ENCODE assay signal across 5 cellular contexts in genomic region chr1:148219222-148219621, GRCh38.
A peak's percentile ranks its signal among the peaks of the same experiment; 100 is the strongest.
DNase-seq lines count a peak whose midpoint lies in the region; ATAC-seq, FAIRE-seq and TF ChIP-seq lines count a peak whose summit lies in the region.
"Not testable (repeated sequence)": the region's sequence is repeated elsewhere in the genome, so short reads cannot be mapped to it uniquely, and the experiment has no call there.

No MANE protein-coding gene starts in this region.

- not testable (repeated sequence) for H4K8ac ChIP-seq in IMR-90 (ENCODE audit: low read depth in 2 of 2, low read length in 2 of 2)

- H3K9me1 ChIP-seq in IMR-90 (ENCODE audit: insufficient read depth, low read length), result not testable (repeated sequence)

- not testable (repeated sequence) for H2AK5ac ChIP-seq in IMR-90 (ENCODE audit: low read depth, low read length)

- POLR2A ChIA-PET in IMR-90 (lab: Charles Lee; ENCODE audit: unreplicated experiment); GM12878 (lab: Charles Lee): not testable (repeated sequence)

- not testable (repeated sequence) for H3K4me2 ChIP-seq in IMR-90 (ENCODE audit: low read depth, low read length); GM12878 (ENCODE audit: control insufficient read depth, insufficient read depth)

- not testable (repeated sequence) for H2BK120ac ChIP-seq in IMR-90 (ENCODE audit: low read depth, low read length)

- H3K79me1 ChIP-seq in IMR-90 (ENCODE audit: low read depth in 1 of 2, low read length in 2 of 2), result not testable (repeated sequence)

- ATAC-seq in IMR-90 (ENCODE audit: low read depth), result peak; percentile 74
- ATAC-seq in SK-N-SH treated with all-trans-retinoic acid at 6 μM for 48 hours, result 0 out of 3 replicates have a peak, but pooled peaks have one; percentile 19
- ATAC-seq in GM12878, result peak; percentile 61
- ATAC-seq in heart right ventricle, result peak in 6 of 8 donors; percentile 13 to 63 (median 32)
- ATAC-seq in right cardiac atrium, result peak; percentile 69 to 73

- not testable (repeated sequence) for H3K27ac ChIP-seq in IMR-90 (ENCODE audit: insufficient read depth, low read length); GM12878 (ENCODE audit: control insufficient read depth, insufficient read depth); heart right ventricle; right cardiac atrium (ENCODE audit: low read length)

- H3K4me3 ChIP-seq in IMR-90 (ENCODE audit: insufficient read depth, low read depth, low read length); GM12878; heart right ventricle; right cardiac atrium (ENCODE audit: low read length): not testable (repeated sequence)

- H3K9ac ChIP-seq in IMR-90 (ENCODE audit: low read depth, low read length); GM12878 (ENCODE audit: control insufficient read depth, insufficient read depth, low read length): not testable (repeated sequence)

- SMC1A ChIA-PET in GM12878 (lab: Charles Lee; ENCODE audit: uncharacterized antibody, unreplicated experiment), result not testable (repeated sequence)

- H3K27me3 ChIP-seq in IMR-90 (ENCODE audit: control insufficient read depth, insufficient read depth, low read length); GM12878 (replicated peaks in 1 of 2; ENCODE audit: control insufficient read depth in 2 of 2, insufficient read depth in 2 of 2, low read length in 1 of 2); heart right ventricle; right cardiac atrium (ENCODE audit: control insufficient read depth, insufficient read depth): not testable (repeated sequence)

- H3K23ac ChIP-seq in IMR-90 (ENCODE audit: low read depth, low read length), result not testable (repeated sequence)

- in situ Hi-C loops in IMR-90 (cut with MboI; ENCODE audit: low sequenced_read_pairs); GM12878 (cut with MboI): not testable (repeated sequence)

- not testable (repeated sequence) for H3K18ac ChIP-seq in IMR-90 (ENCODE audit: low read depth, low read length)

- not testable (repeated sequence) for FAIRE-seq in GM12878 (lab: Jason Lieb, UNC)

- WGBS in IMR-90 (ENCODE audit: extremely low coverage in 2 of 2, insufficient read length in 1 of 2), 2 experiments, result no CpG with 5 or more reads among the region's 4 CpGs
- no CpG with 5 or more reads among the region's 4 CpGs for WGBS in GM12878 (ENCODE audit: insufficient coverage, insufficient replicate concordance, low lambda C conversion rate, missing lambda C conversion rate)
- WGBS in heart right ventricle, 2 donors, result no CpG with 5 or more reads among the region's 4 CpGs
- WGBS in right cardiac atrium, result no CpG with 5 or more reads among the region's 4 CpGs

- not testable (repeated sequence) for H4K91ac ChIP-seq in IMR-90 (ENCODE audit: insufficient read depth, low read depth, low read length)

- not testable (repeated sequence) for H4K5ac ChIP-seq in IMR-90 (ENCODE audit: low read depth, low read length)

- not testable (repeated sequence) for DNase-seq in IMR-90; GM12878 (ENCODE audit: low read depth, low spot score); heart right ventricle; right cardiac atrium

- H3K9me3 ChIP-seq in IMR-90 (ENCODE audit: control insufficient read depth, insufficient read depth, low read length); GM12878 (replicated peaks; ENCODE audit: control insufficient read depth, insufficient read depth, low read length); heart right ventricle; right cardiac atrium (ENCODE audit: control insufficient read depth, low read length): not testable (repeated sequence)

- not testable (repeated sequence) for H3K14ac ChIP-seq in IMR-90 (replicated peaks; ENCODE audit: low read depth, low read length)

- TF ChIP-seq RAD21 in IMR-90 (IDR thresholded peaks at IDR 0.05; ENCODE audit: low read length); GM12878 (IDR thresholded peaks at IDR 0.05; ENCODE audit: insufficient read depth, low read depth, low read length): not testable (repeated sequence)

- H3K4ac ChIP-seq in IMR-90 (ENCODE audit: low read depth, low read length), result not testable (repeated sequence)

- H2BK5ac ChIP-seq in IMR-90 (ENCODE audit: low read depth, low read length, poor library complexity, severe bottlenecking), result not testable (repeated sequence)

- H3K79me2 ChIP-seq in GM12878 (ENCODE audit: control insufficient read depth, insufficient read depth, low read length), result not testable (repeated sequence)

- H2AK9ac ChIP-seq in IMR-90 (replicated peaks; ENCODE audit: low read depth, low read length, poor library complexity), result not testable (repeated sequence)

- not testable (repeated sequence) for H4K20me1 ChIP-seq in IMR-90 (ENCODE audit: insufficient read depth, low read length); GM12878 (ENCODE audit: control insufficient read depth, insufficient read depth)

- not testable (repeated sequence) for H3K4me1 ChIP-seq in IMR-90 (ENCODE audit: control insufficient read depth, insufficient read depth, low read length); GM12878 (ENCODE audit: control insufficient read depth, insufficient read depth, low read length); heart right ventricle; right cardiac atrium (ENCODE audit: control insufficient read depth, insufficient read depth, low read length)

- not testable (repeated sequence) for TF ChIP-seq CTCF in IMR-90 (conservative IDR thresholded peaks at IDR 0.05; ENCODE audit: low read depth, low read length); GM12878 (IDR thresholded peaks at IDR 0.05 in 2 of 3, conservative IDR thresholded peaks at IDR 0.05 in 1 of 3; ENCODE audit: control insufficient read depth in 2 of 3, extremely low read depth in 1 of 3, insufficient read depth in 1 of 3, low read depth in 3 of 3, low read length in 3 of 3); heart right ventricle (IDR thresholded peaks at IDR 0.05)

- H2BK20ac ChIP-seq in IMR-90 (ENCODE audit: low read depth, low read length), result not testable (repeated sequence)

- TF ChIP-seq EP300 in GM12878 (IDR thresholded peaks at IDR 0.05; ENCODE audit: borderline replicate concordance in 1 of 2, control insufficient read depth in 1 of 2, low read depth in 2 of 2, low read length in 2 of 2), result not testable (repeated sequence)

- intact Hi-C loops in IMR-90 (cut with micrococcal nuclease); GM12878 (cut with micrococcal nuclease; ENCODE audit: unreplicated experiment); heart right ventricle (cut with DNase I); right cardiac atrium (cut with DNase I): not testable (repeated sequence)

- not testable (repeated sequence) for H2AFZ ChIP-seq in IMR-90 (replicated peaks; ENCODE audit: low read length, poor library complexity); GM12878 (ENCODE audit: control insufficient read depth, low read depth, low read length)

- BruUV-seq in IMR-90 (replicated peaks; lab: Mats Ljungman, UMichigan); GM12878 (replicated peaks; lab: Mats Ljungman, UMichigan): not testable (repeated sequence)

- TF ChIP-seq POLR2A in IMR-90 (IDR thresholded peaks at IDR 0.05; ENCODE audit: low read depth, low read length); GM12878 (IDR thresholded peaks at IDR 0.05; ENCODE audit: low read depth, low read length): not testable (repeated sequence)

- CTCF ChIA-PET in IMR-90 (lab: Yijun Ruan, JAX); GM12878 (lab: Yijun Ruan, JAX): not testable (repeated sequence)

- RAD21 ChIA-PET in GM12878 (lab: Charles Lee; ENCODE audit: unreplicated experiment), result not testable (repeated sequence)

- H3K36me3 ChIP-seq in IMR-90 (ENCODE audit: control insufficient read depth, insufficient read depth, low read length); GM12878 (ENCODE audit: control insufficient read depth in 2 of 2, insufficient read depth in 2 of 2, low read length in 1 of 2); heart right ventricle: not testable (repeated sequence)

- H3K56ac ChIP-seq in IMR-90 (ENCODE audit: extremely low read depth, insufficient read depth, low read length), result not testable (repeated sequence)

- H2BK15ac ChIP-seq in IMR-90 (ENCODE audit: low read depth, low read length), result not testable (repeated sequence)

- dilution Hi-C loops in IMR-90 (cut with HindIII; ENCODE audit: low sequenced_read_pairs, unreplicated experiment), result not testable (repeated sequence)

Comparison
In these comparisons a context has a peak if more than half of its experiments do, and no peak if none do; other contexts are left out.
1. ATAC-seq: peak in every context shown above with its lines; median percentile 74 in IMR-90; 71 in right cardiac atrium; 61 in GM12878; 32 in heart right ventricle; 19 in SK-N-SH treated with all-trans-retinoic acid at 6 μM for 48 hours.